In genomic region chr2:43024515-43024962, GRCh38 we compare ENCODE assay signal across 8 cellular contexts.
DNase-seq lines count a peak whose midpoint lies in the region; ATAC-seq, FAIRE-seq and TF ChIP-seq lines count a peak whose summit lies in the region.

No MANE protein-coding gene starts in this region.

- H2BK5ac ChIP-seq in H1 (ENCODE audit: low read depth, low read length) (no peak overlapping the region), mesenchymal stem cell (ENCODE audit: low read depth, low read length, poor library complexity, severe bottlenecking) (no peak overlapping the region)

- peak overlapping the region; percentile 46 for H4K91ac ChIP-seq in H1 (replicated peaks; ENCODE audit: insufficient read length, low read length)
- H4K91ac ChIP-seq in mesenchymal stem cell (ENCODE audit: low read length), result peak overlapping the region; percentile 11

- H3K36me3 ChIP-seq in H1 (ENCODE audit: control insufficient read depth in 2 of 4, insufficient read depth in 4 of 4, low read length in 3 of 4) (no peaks in the 10 kb centered on the region), mesenchymal stem cell (ENCODE audit: control insufficient read depth in 1 of 2, insufficient read depth in 2 of 2, low read depth in 1 of 2, low read length in 2 of 2) (no peaks in the 10 kb centered on the region)

- H2AFZ ChIP-seq in H1 (ENCODE audit: low read length) (peak overlapping the region; percentile 68; the same call in 1 of the 2 replicates), mesenchymal stem cell (ENCODE audit: low read depth, low read length) (no peak overlapping the region)

- WGBS in H1 (ENCODE audit: extremely low coverage in 1 of 2, insufficient coverage in 1 of 2, insufficient read length in 1 of 2, insufficient replicate concordance in 2 of 2, low coverage in 1 of 2, low lambda C conversion rate in 2 of 2, missing lambda C conversion rate in 1 of 2), 2 experiments, result 59% methylated on average over 8 of the region's 8 CpGs; no CpG with 5 or more reads in 1 of the 2 experiments
- WGBS in mesenchymal stem cell, result 50% methylated on average over 8 of the region's 8 CpGs

- peak; percentile 78 for DNase-seq in D341Med (ENCODE audit: low spot score)
- peak; percentile 49 for DNase-seq in HT1080 (ENCODE audit: low read depth)
- DNase-seq in activated CD4-positive, alpha-beta T cell treated with anti-CD3 and anti-CD28 coated beads for 4 hours, result peak; percentile 8 to 31
- peak; percentile 38 to 89 for DNase-seq in H1 (ENCODE audit: low read depth in 1 of 2, low spot score in 2 of 2)
- peak; percentile 65 for DNase-seq in mesenchymal stem cell
- DNase-seq in DMS153 (lab: John Stamatoyannopoulos, UW), result no peak

- H2AK5ac ChIP-seq in H1 (ENCODE audit: low read depth, low read length), result no peak overlapping the region
- H2AK5ac ChIP-seq in mesenchymal stem cell (ENCODE audit: low read length, severe bottlenecking), result no peak overlapping the region

- H3K79me1 ChIP-seq in H1 (ENCODE audit: low read depth, low read length), result no peaks in the 10 kb centered on the region
- H3K79me1 ChIP-seq in mesenchymal stem cell (replicated peaks; ENCODE audit: low read length, poor library complexity, severe bottlenecking), result no peaks in the 10 kb centered on the region

- no peak overlapping the region for H4K8ac ChIP-seq in H1 (ENCODE audit: extremely low read depth, insufficient read depth, low read length)
- H4K8ac ChIP-seq in mesenchymal stem cell (ENCODE audit: low read length), result peak overlapping the region; percentile 39

- H4K5ac ChIP-seq in H1 (ENCODE audit: insufficient read length, low read depth, low read length), result no peak overlapping the region

- peak overlapping the region; percentile 82; the same call in 1 of the 2 replicates for H2BK20ac ChIP-seq in H1 (ENCODE audit: low read length)

- no peaks in the 10 kb centered on the region for H4K20me1 ChIP-seq in H1 (replicated peaks in 1 of 2; ENCODE audit: control insufficient read depth in 1 of 2, insufficient read depth in 2 of 2, low read length in 2 of 2)

- POLR2A ChIA-PET in H1 (lab: Charles Lee; ENCODE audit: partially characterized antibody), result interaction anchor here (1.3 to 1.5 kb wide), 2 partner anchors 44 to 77 kb away, joined by 3 to 7 read pairs; no protein-coding TSS in a partner anchor

- H3K18ac ChIP-seq in H1 (ENCODE audit: extremely low read depth, low read length) (0 out of 2 replicates have a peak overlapping the region, but pooled peaks have one; percentile 67), mesenchymal stem cell (ENCODE audit: low read depth in 1 of 2, low read length in 2 of 2) (peak overlapping the region; percentile 23 to 89)

- H3K14ac ChIP-seq in H1 (ENCODE audit: insufficient read length) (no peak overlapping the region), mesenchymal stem cell (ENCODE audit: low read length in 2 of 2) (no peak overlapping the region)

- TF ChIP-seq RAD21 in H1 (IDR thresholded peaks at IDR 0.05 in 1 of 2, conservative IDR thresholded peaks at IDR 0.05 in 1 of 2; ENCODE audit: low read depth in 2 of 2, low read length in 2 of 2), result peak; percentile 88 to 93

- H3K27ac ChIP-seq in H1 (ENCODE audit: low read depth, low read length) (no peak overlapping the region), mesenchymal stem cell (ENCODE audit: low read length, poor library complexity, severe bottlenecking) (no peak overlapping the region), temporal lobe (ENCODE audit: low read depth, low read length) (peak overlapping the region; percentile 75)

- ATAC-seq in GM19035 (IDR thresholded peaks at IDR 0.05; ENCODE audit: unreplicated experiment), result no peak

- peak overlapping the region; percentile 4; the same call in 1 of the 2 replicates for H2BK12ac ChIP-seq in H1 (ENCODE audit: low read depth, low read length)
- H2BK12ac ChIP-seq in mesenchymal stem cell (ENCODE audit: low read length in 2 of 2), result peak overlapping the region; percentile 51 to 65

- H3K56ac ChIP-seq in H1 (replicated peaks; ENCODE audit: insufficient read length, low read depth, low read length), result no peak overlapping the region

- no peak for TF ChIP-seq POLR2A in H1 (IDR thresholded peaks at IDR 0.05; ENCODE audit: control extremely low read depth in 1 of 2, low read depth in 2 of 2, low read length in 2 of 2)

- H3K23ac ChIP-seq in H1 (ENCODE audit: insufficient read length) (no peak overlapping the region), mesenchymal stem cell (ENCODE audit: low read length in 2 of 2) (no peak overlapping the region)

- H3K4ac ChIP-seq in H1 (replicated peaks; ENCODE audit: insufficient read length, low read depth, low read length) (no peak overlapping the region), mesenchymal stem cell (ENCODE audit: low read depth in 1 of 2, low read length in 2 of 2) (no peak overlapping the region)

- H3K4me2 ChIP-seq in H1 (ENCODE audit: insufficient read depth in 1 of 2, low read depth in 2 of 2, low read length in 2 of 2) (no peak overlapping the region), mesenchymal stem cell (ENCODE audit: low read length, poor library complexity, severe bottlenecking) (no peak overlapping the region)

- H2BK15ac ChIP-seq in H1 (ENCODE audit: low read length) (no peak overlapping the region), mesenchymal stem cell (ENCODE audit: low read depth, poor library complexity, severe bottlenecking) (no peak overlapping the region)

- H3K79me2 ChIP-seq in H1 (ENCODE audit: control insufficient read depth in 1 of 2, insufficient read depth in 2 of 2, low read length in 2 of 2), result no peaks in the 10 kb centered on the region

- FAIRE-seq in H1 (lab: Jason Lieb, UNC), result no peak

- CTCF ChIA-PET in H1 (lab: Charles Lee; ENCODE audit: partially characterized antibody), result interaction anchor here (0.6 to 8.5 kb wide), 57 partner anchors 8 to 461 kb away, joined by 3 to 94 read pairs (median 4); partner anchors contain the start of gene ZFP36L2

- H3K23me2 ChIP-seq in H1 (ENCODE audit: low read depth, low read length), result no peaks in the 10 kb centered on the region

- no peak for TF ChIP-seq EP300 in H1 (IDR thresholded peaks at IDR 0.05; ENCODE audit: borderline replicate concordance in 1 of 2, low read depth in 2 of 2, low read length in 2 of 2)

- H3K4me3 ChIP-seq in H1 (ENCODE audit: extremely low read depth in 1 of 4, insufficient read depth in 2 of 4, low read depth in 3 of 4, low read length in 4 of 4) (no peak overlapping the region), mesenchymal stem cell (ENCODE audit: insufficient read depth in 1 of 2, low read depth in 1 of 2, low read length in 2 of 2) (no peak overlapping the region)

- H2BK120ac ChIP-seq in H1 (replicated peaks; ENCODE audit: low read depth, low read length), result no peak overlapping the region
- peak overlapping the region; percentile 9 for H2BK120ac ChIP-seq in mesenchymal stem cell (ENCODE audit: low read depth, low read length)

- TF ChIP-seq CTCF in H1 (IDR thresholded peaks at IDR 0.05; ENCODE audit: control extremely low read depth in 1 of 3, insufficient read depth in 1 of 3, low read depth in 1 of 3, low read length in 3 of 3), result peak; percentile 87 to 93 (median 90)

- H3K9ac ChIP-seq in H1 (replicated peaks in 1 of 4; ENCODE audit: extremely low read depth in 1 of 4, low read depth in 3 of 4, low read length in 3 of 4) (no peak overlapping the region), mesenchymal stem cell (ENCODE audit: low read length) (no peak overlapping the region)

- H3K4me1 ChIP-seq in H1 (replicated peaks in 1 of 4; ENCODE audit: control insufficient read depth in 3 of 4, insufficient read depth in 4 of 4, low read length in 3 of 4), result peaks cover 2 to 10% (median 3%) of the 10 kb centered on the region in 4 experiments; a peak in 4 of 7 replicates
- peaks cover 11% of the 10 kb centered on the region for H3K4me1 ChIP-seq in mesenchymal stem cell (ENCODE audit: control insufficient read depth, insufficient read depth, low read depth, low read length)

- H3K27me3 ChIP-seq in H1 (replicated peaks in 1 of 4; ENCODE audit: control insufficient read depth in 3 of 4, extremely low read depth in 1 of 4, insufficient read depth in 3 of 4, low read length in 3 of 4) (no peaks in the 10 kb centered on the region), mesenchymal stem cell (ENCODE audit: control insufficient read depth in 1 of 2, insufficient read depth in 1 of 2, low read length in 2 of 2) (no peaks in the 10 kb centered on the region)

- H3K9me3 ChIP-seq in H1 (ENCODE audit: insufficient read depth in 2 of 2, low read depth in 1 of 2, low read length in 1 of 2) (peaks cover 0 to 5% of the 10 kb centered on the region in 2 experiments; a peak in 3 of 4 replicates), mesenchymal stem cell (ENCODE audit: control insufficient read depth, low read length) (peaks cover 14% of the 10 kb centered on the region)

TF ChIP-seq in H1, 55 proteins besides CTCF, POLR2A, EP300 and RAD21 (continues in another document):
- no peak for TF ChIP-seq JUN (IDR thresholded peaks at IDR 0.05; ENCODE audit: low read depth, low read length)
- TF ChIP-seq SIN3A (conservative IDR thresholded peaks at IDR 0.05 in 1 of 2, IDR thresholded peaks at IDR 0.05 in 1 of 2; ENCODE audit: low read depth in 1 of 2, low read length in 2 of 2), result 0 out of 4 replicates have a peak, but pooled peaks of 1 of the 2 experiments have one; percentile 12
- TF ChIP-seq ATF2 (IDR thresholded peaks at IDR 0.05; ENCODE audit: low read length), result no peak
- TF ChIP-seq YY1 (IDR thresholded peaks at IDR 0.05; ENCODE audit: low read depth, low read length), result 0 out of 2 replicates have a peak, but pooled peaks have one; percentile 56
- TF ChIP-seq BRCA1 (IDR thresholded peaks at IDR 0.05; ENCODE audit: low read depth, low read length), result no peak
- TF ChIP-seq MAFK (IDR thresholded peaks at IDR 0.05; ENCODE audit: low read depth, low read length), result no peak
- no peak for TF ChIP-seq CHD1 (IDR thresholded peaks at IDR 0.05; ENCODE audit: low read depth, low read length)
- TF ChIP-seq, protein P1, sequence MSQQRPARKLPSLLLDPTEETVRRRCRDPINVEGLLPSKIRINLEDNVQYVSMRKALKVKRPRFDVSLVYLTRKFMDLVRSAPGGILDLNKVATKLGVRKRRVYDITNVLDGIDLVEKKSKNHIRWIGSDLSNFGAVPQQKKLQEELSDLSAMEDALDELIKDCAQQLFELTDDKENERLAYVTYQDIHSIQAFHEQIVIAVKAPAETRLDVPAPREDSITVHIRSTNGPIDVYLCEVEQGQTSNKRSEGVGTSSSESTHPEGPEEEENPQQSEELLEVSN (IDR thresholded peaks at IDR 0.05), result no peak
